In genomic region chr9:35993136-35993535, GRCh38 we compare ENCODE assay signal across 9 cellular contexts. TPM values are rescaled to one million over a fixed set of nuclear protein-coding genes. Genes with fewer than 3 reads are reported as not detected.
"Had no signal": no experiment of that assay in that cellular context is flagged by ENCODE, and none has a peak within 500 bp of the region (broad histone marks: within the 10 kb centered on the region; RNA-seq: fewer than 3 reads in every experiment).

No MANE protein-coding gene starts in this region.

RNA-seq across cellular contexts. Expression of gene OR2S2, which starts 35.2 kb away (rescaled TPM):
- total RNA-seq: LHCN-M2; MCF 10A; NCI-H460; OCI-LY7; PC-9; Right ventricle myocardium superior; SJSA1; T-cell; T-helper 1 cell treated with Interleukin-12 subunit alpha and Interleukin-12 subunit beta and Interleukin-4 antibody, amounts not matched to agents 30 ng/mL and 1 ng/mL, for 36 hours had no signal
